Comparison of ENCODE assay signal across 12 cellular contexts in the genomic region with DNA sequence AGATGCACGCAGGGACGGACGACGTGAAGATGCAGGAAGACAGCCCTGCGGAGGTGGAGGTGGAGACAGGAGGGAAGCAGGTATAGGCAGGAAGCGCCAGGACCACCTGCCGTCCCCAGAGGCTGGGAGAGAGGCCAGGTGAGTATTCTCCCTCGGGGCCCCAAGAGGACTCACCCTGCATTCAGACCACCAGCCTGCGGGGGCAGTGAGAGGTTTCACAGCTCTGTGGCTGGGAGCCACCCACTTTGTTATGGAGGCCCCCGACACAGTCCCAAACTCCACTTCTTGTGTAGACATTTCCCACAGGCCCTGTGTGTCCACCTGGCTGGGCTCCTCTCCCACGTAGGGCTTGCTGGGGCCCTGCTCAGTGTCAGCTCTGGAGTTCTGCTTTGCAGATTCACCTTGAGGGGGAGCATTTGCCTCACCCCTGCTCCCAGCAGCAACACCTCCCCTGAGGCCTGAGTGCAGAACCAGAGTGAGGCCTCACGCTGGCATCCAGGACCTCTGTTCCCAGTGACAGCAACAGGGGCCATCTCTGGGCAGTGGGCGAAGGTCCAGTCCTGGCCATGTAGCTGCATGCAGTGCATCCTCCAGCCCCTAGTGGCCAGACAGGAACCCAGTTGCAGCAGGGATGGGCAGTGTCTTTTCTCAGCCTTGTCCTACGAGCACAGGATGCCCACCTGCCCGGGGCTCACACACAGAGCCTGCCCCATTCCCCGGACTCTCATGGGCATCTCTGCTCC.
DNase-seq lines count a peak whose midpoint lies in the region; ATAC-seq, FAIRE-seq and TF ChIP-seq lines count a peak whose summit lies in the region.
"Had no signal": no experiment of that assay in that cellular context is flagged by ENCODE, and none has a peak within 500 bp of the region (broad histone marks: within the 10 kb centered on the region; RNA-seq: fewer than 3 reads in every experiment).

No MANE protein-coding gene starts in this region.

- no peak for ATAC-seq in naive thymus-derived CD8-positive, alpha-beta T cell
- ATAC-seq in GM19395 (IDR thresholded peaks at IDR 0.05; ENCODE audit: unreplicated experiment): no peak
- ATAC-seq: activated T-cell treated with anti-CD3 and anti-CD28 coated beads, Interleukin-2, amount 50 U/mL, for 72 hours had no signal

- H3K4me3 Mint-ChIP-seq in naive thymus-derived CD8-positive, alpha-beta T cell: no peak overlapping the region
- H3K4me3 Mint-ChIP-seq: activated T-cell treated with anti-CD3 and anti-CD28 coated beads, Interleukin-2, amount 50 U/mL, for 72 hours had no signal

- no peak for DNase-seq in BJ (ENCODE audit: low read depth)
- DNase-seq in HuH-7 (ENCODE audit: low spot score): peak; percentile 88
- DNase-seq in astrocyte of the spinal cord (ENCODE audit: low read depth, low spot score): no peak
- DNase-seq in lung microvascular endothelial cell (ENCODE audit: low read depth in 2 of 2): peak; percentile 24 to 61
- DNase-seq in naive thymus-derived CD8-positive, alpha-beta T cell: no peak
- no peak for DNase-seq in D721Med (ENCODE audit: insufficient read length, low spot score)
- DNase-seq in DMS 273 treated with DMSO at 0.1 percent for 48 hours (lab: John Stamatoyannopoulos, UW): no peak
- DNase-seq: activated T-cell treated with anti-CD3 and anti-CD28 coated beads, Interleukin-2, amount 50 U/mL, for 72 hours; SIG-M5 had no signal

- no peaks in the 10 kb centered on the region for H3K36me3 ChIP-seq in BJ (ENCODE audit: control insufficient read depth, insufficient read depth, low read length)

- H3K4me1 Mint-ChIP-seq in naive thymus-derived CD8-positive, alpha-beta T cell: peaks cover 13 to 44% (median 33%) of the 10 kb centered on the region in 4 donors

- peak; percentile 43 for TF ChIP-seq CTCF in BJ (IDR thresholded peaks at IDR 0.05; ENCODE audit: insufficient read depth, low read depth, low read length)
- TF ChIP-seq CTCF in astrocyte of the spinal cord (IDR thresholded peaks at IDR 0.05; ENCODE audit: low read depth, low read length): peak; percentile 54
- no peak for TF ChIP-seq CTCF in D721Med (IDR thresholded peaks at IDR 0.05; ENCODE audit: insufficient read depth, missing control alignments)

- no peak for FAIRE-seq in D721Med (lab: Jason Lieb, UNC)
- FAIRE-seq: endometrium had no signal

- H3K9me3 Mint-ChIP-seq in naive thymus-derived CD8-positive, alpha-beta T cell: peaks cover 0 to 10% (median 6%) of the 10 kb centered on the region in 9 donors

- CTCF ChIA-PET in BJ (lab: Yijun Ruan, JAX): interaction anchor here (1.2 to 1.7 kb wide), 3 partner anchors 14 to 85 kb away, joined by 3 to 5 read pairs (median 4); no protein-coding TSS in a partner anchor

- H3K27ac Mint-ChIP-seq in naive thymus-derived CD8-positive, alpha-beta T cell: no peak overlapping the region
- H3K27ac Mint-ChIP-seq: activated T-cell treated with anti-CD3 and anti-CD28 coated beads, Interleukin-2, amount 50 U/mL, for 72 hours; IgD-negative memory B cell had no signal

- in situ Hi-C loops in astrocyte of the spinal cord (cut with HindIII; ENCODE audit: low sequenced_read_pairs): no loop called here

- POLR2A ChIA-PET in BJ (lab: Charles Lee): no interaction called here
- POLR2A ChIA-PET in naive thymus-derived CD8-positive, alpha-beta T cell (lab: Charles Lee): no interaction called here

- H3K27me3 Mint-ChIP-seq in naive thymus-derived CD8-positive, alpha-beta T cell: peaks cover 0 to 6% (median 4%) of the 10 kb centered on the region in 5 donors

- H3K27me3 ChIP-seq in BJ (ENCODE audit: control insufficient read depth, insufficient read depth, low read length): no peaks in the 10 kb centered on the region

- H3K4me3 ChIP-seq in BJ (ENCODE audit: low read depth, low read length) (no peak overlapping the region), astrocyte of the spinal cord (ENCODE audit: low read depth, low read length) (no peak overlapping the region)

- peaks cover 0 to 5% (median 0%) of the 10 kb centered on the region in 3 donors for H3K36me3 Mint-ChIP-seq in naive thymus-derived CD8-positive, alpha-beta T cell
- H3K36me3 Mint-ChIP-seq: IgD-negative memory B cell had no signal

Comparison
In these comparisons a context has a peak if more than half of its experiments do, and no peak if none do; other contexts are left out.
1. DNase-seq: peak in HuH-7 (single experiment) and lung microvascular endothelial cell (2 of 2); none in BJ (single experiment), astrocyte of the spinal cord (single experiment), naive thymus-derived CD8-positive, alpha-beta T cell (0 of 10), D721Med (single experiment) and DMS 273 treated with DMSO at 0.1 percent for 48 hours (single experiment).